In the genomic region with DNA sequence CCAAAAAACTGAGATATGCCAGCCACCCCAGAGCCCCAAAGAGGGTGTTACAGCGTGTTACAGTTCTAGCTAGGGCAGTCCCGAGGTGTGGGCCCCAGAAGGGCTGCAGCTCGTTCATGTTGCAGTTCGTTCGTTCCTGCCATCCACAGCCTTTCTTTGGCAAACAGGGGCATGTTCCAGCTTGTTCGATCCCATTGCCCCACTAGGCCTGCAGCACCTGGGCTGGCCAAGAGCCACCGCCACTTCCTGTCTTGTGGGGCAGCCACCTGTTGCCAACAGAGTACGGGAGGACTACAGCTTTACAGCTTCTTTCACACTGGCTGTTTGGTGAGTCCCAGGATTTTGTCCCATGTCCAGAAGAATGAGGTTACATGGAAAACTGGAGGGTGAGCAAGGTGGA, we compare ENCODE assay signal across 18 cellular contexts.
"Had no signal": no experiment of that assay in that cellular context is flagged by ENCODE, and none has a peak within 500 bp of the region (broad histone marks: within the 10 kb centered on the region; RNA-seq: fewer than 3 reads in every experiment).

No MANE protein-coding gene starts in this region.

- H3K27me3 Mint-ChIP-seq: activated CD8-positive, alpha-beta T cell treated with anti-CD3 and anti-CD28 coated beads for 36 hours; type B pancreatic cell had no signal

- ATAC-seq: activated CD8-positive, alpha-beta T cell treated with anti-CD3 and anti-CD28 coated beads for 36 hours; gastrocnemius medialis; heart right ventricle; left ventricle myocardium superior had no signal

- DNase-seq: activated CD8-positive, alpha-beta memory T cell treated with anti-CD3 and anti-CD28 coated beads, Interleukin-2, amount 50 U/mL, for 4 hours; activated CD8-positive, alpha-beta T cell treated with anti-CD3 and anti-CD28 coated beads for 36 hours; gastrocnemius medialis; heart right ventricle; kidney; left ventricle myocardium superior; mesendoderm; sigmoid colon; stimulated activated CD4-positive, alpha-beta T cell treated with anti-CD3 and anti-CD28 coated beads, Interleukin-2, amount 100 ng/mL, for 24 hours; stimulated activated naive CD4-positive, alpha-beta T cell; T-helper 9 cell had no signal

- H3K4me1 Mint-ChIP-seq: nephron had no signal

- H3K27ac Mint-ChIP-seq: activated CD8-positive, alpha-beta T cell treated with anti-CD3 and anti-CD28 coated beads for 36 hours; nephron; type B pancreatic cell had no signal

- FAIRE-seq: endometrium, kidney had no signal

- H3K36me3 Mint-ChIP-seq: type B pancreatic cell had no signal

- H3K27me3 ChIP-seq: ascending aorta, cardiac muscle cell, gastrocnemius medialis, heart right ventricle, sigmoid colon, suprapubic skin had no signal

- H3K4me3 ChIP-seq: ascending aorta, cardiac muscle cell, gastrocnemius medialis, heart right ventricle, prostate gland, sigmoid colon, suprapubic skin had no signal

- H3K36me3 ChIP-seq: ascending aorta, cardiac muscle cell, gastrocnemius medialis, heart right ventricle, prostate gland, sigmoid colon, suprapubic skin had no signal

- H3K9me3 Mint-ChIP-seq: activated CD8-positive, alpha-beta T cell treated with anti-CD3 and anti-CD28 coated beads for 36 hours; nephron; type B pancreatic cell had no signal

- H3K4me3 Mint-ChIP-seq: activated CD8-positive, alpha-beta T cell treated with anti-CD3 and anti-CD28 coated beads for 36 hours; nephron; type B pancreatic cell had no signal

- H3K4me1 ChIP-seq: ascending aorta, gastrocnemius medialis, heart right ventricle, prostate gland, sigmoid colon, suprapubic skin had no signal

- H3K27ac ChIP-seq: ascending aorta, cardiac muscle cell, gastrocnemius medialis, heart right ventricle, prostate gland, sigmoid colon, suprapubic skin had no signal

- H3K9me3 ChIP-seq: ascending aorta, gastrocnemius medialis, heart right ventricle, prostate gland, suprapubic skin had no signal
